Comparison of ENCODE assay signal across 8 cellular contexts in genomic region chr19:46076951-46077814, GRCh38. TPM values are rescaled to one million over a fixed set of nuclear protein-coding genes. Genes with fewer than 3 reads are reported as not detected.
DNase-seq lines count a peak whose midpoint lies in the region; ATAC-seq and TF ChIP-seq lines count a peak whose summit lies in the region.

No MANE protein-coding gene starts in this region.

- ATAC-seq in esophagus mucosa (peak; percentile 82), mucosa of descending colon (peak; percentile 95), HG03139 (IDR thresholded peaks at IDR 0.05; ENCODE audit: unreplicated experiment) (no peak)

- no peaks in the 10 kb centered on the region for H3K9me3 ChIP-seq in mucosa of descending colon

- peak overlapping the region; percentile 88 for H3K4me3 Mint-ChIP-seq in type B pancreatic cell

- H3K36me3 ChIP-seq in mucosa of descending colon (ENCODE audit: low read depth) = no peaks in the 10 kb centered on the region

- TF ChIP-seq CTCF in AG09309 (IDR thresholded peaks at IDR 0.05; ENCODE audit: control insufficient read depth, insufficient read depth, low read depth, low read length, missing control alignments) (peak; percentile 100), VCaP (conservative IDR thresholded peaks at IDR 0.05) (peak; percentile 99), mucosa of descending colon (IDR thresholded peaks at IDR 0.05) (no peak), type B pancreatic cell (conservative IDR thresholded peaks at IDR 0.05) (peak; percentile 99)

- H3K4me1 Mint-ChIP-seq in type B pancreatic cell (ENCODE audit: unreplicated experiment) = peaks cover 6% of the 10 kb centered on the region

- no peak overlapping the region for H3K27ac ChIP-seq in VCaP

- peaks cover 5% of the 10 kb centered on the region for H3K36me3 Mint-ChIP-seq in type B pancreatic cell

- intact Hi-C loops in mucosa of descending colon (cut with DNase I, micrococcal nuclease) = loop anchor here in 1 of 2 donors (10.0 kb wide), 1 partner anchor 52 kb away; the partner anchor contains the start of gene PGLYRP1

- H3K27me3 Mint-ChIP-seq in type B pancreatic cell = peaks cover 54% of the 10 kb centered on the region

- peak overlapping the region; percentile 83 for H3K27ac Mint-ChIP-seq in type B pancreatic cell

- H3K9me3 Mint-ChIP-seq in type B pancreatic cell = peaks cover 6% of the 10 kb centered on the region

- H3K4me3 ChIP-seq in AG09309 (ENCODE audit: control insufficient read depth, low read depth, low read length) (no peak overlapping the region), mucosa of descending colon (no peak overlapping the region)

- H3K4me1 ChIP-seq in mucosa of descending colon (ENCODE audit: low read depth) = peaks cover 8% of the 10 kb centered on the region

- DNase-seq in AG09309 (ENCODE audit: low read depth) (peak; percentile 32), GOT3 (lab: John Stamatoyannopoulos, UW) (peak; percentile 21), NCI-H2171 treated with DMSO at 0.1 percent for 48 hours (lab: John Stamatoyannopoulos, UW) (peak; percentile 93), mucosa of descending colon (peak; percentile 37 to 69 (median 48)), type B pancreatic cell (ENCODE audit: extremely low spot score, unreplicated experiment) (peak; percentile 82)

RNA-seq across cellular contexts. Expression of gene IGFL4, which starts 36.4 kb away (rescaled TPM):
- total RNA-seq in esophagus mucosa = 0.24 TPM
- total RNA-seq in mucosa of descending colon = not detected
- 1.3 and 3.3 TPM in 2 replicates for total RNA-seq in type B pancreatic cell (ENCODE audit: low replicate concordance)

RNA-seq across cellular contexts. Expression of gene IGFL3, which starts 47.3 kb away (rescaled TPM):
- total RNA-seq in esophagus mucosa = not detected
- total RNA-seq in mucosa of descending colon = not detected
- not detected in 2 replicates for total RNA-seq in type B pancreatic cell (ENCODE audit: low replicate concordance)

RNA-seq across cellular contexts. Expression of gene PGLYRP1, which starts 54.3 kb away (rescaled TPM):
- not detected for total RNA-seq in esophagus mucosa
- total RNA-seq in mucosa of descending colon = not detected
- not detected in 2 replicates for total RNA-seq in type B pancreatic cell (ENCODE audit: low replicate concordance)

Comparison
In these comparisons a context has a peak if more than half of its experiments do, and no peak if none do; other contexts are left out.
1. DNase-seq: peak in every context shown above with its lines; median percentile 93 in NCI-H2171 treated with DMSO at 0.1 percent for 48 hours; 82 in type B pancreatic cell; 48 in mucosa of descending colon; 32 in AG09309; 21 in GOT3.